ENCODE assay signal across 14 cellular contexts in genomic region chr21:45224189-45224938, GRCh38.
DNase-seq lines count a peak whose midpoint lies in the region; ATAC-seq and TF ChIP-seq lines count a peak whose summit lies in the region.
"Had no signal": no experiment of that assay in that cellular context is flagged by ENCODE, and none has a peak within 500 bp of the region (broad histone marks: within the 10 kb centered on the region; RNA-seq: fewer than 3 reads in every experiment).

No MANE protein-coding gene starts in this region.

- no peaks in the 10 kb centered on the region for H3K9me3 Mint-ChIP-seq in activated CD4-positive, alpha-beta memory T cell treated with anti-CD3 and anti-CD28 coated beads for 36 hours
- H3K9me3 Mint-ChIP-seq: dendritic cell treated with granulocyte-macrophage colony-stimulating factor and Interleukin-4, amounts not matched to agents 40 ng/mL and 50 ng/mL, for 4 days had no signal

- peak; percentile 28 to 76 (median 56) for DNase-seq in right cardiac atrium
- DNase-seq in left ventricle myocardium inferior, result no peak
- peak; percentile 64 for DNase-seq in activated CD4-positive, alpha-beta memory T cell treated with anti-CD3 and anti-CD28 coated beads for 36 hours
- DNase-seq in aorta, result peak in 1 of 2 donors; percentile 79
- DNase-seq in NCI-H2107 (lab: John Stamatoyannopoulos, UW), result no peak
- DNase-seq in epidermal melanocyte (ENCODE audit: insufficient read length, low spot score), result no peak
- DNase-seq: BE2C, heart right ventricle, NCI-H1092 treated with DMSO at 0.1 percent for 48 hours, stomach had no signal

- CTCF ChIA-PET in activated CD4-positive, alpha-beta memory T cell treated with anti-CD3 and anti-CD28 coated beads for 36 hours (lab: Charles Lee), result interaction anchor here (0.8 kb wide), 1 partner anchor 87 kb away, joined by 3 read pairs; no protein-coding TSS in a partner anchor

- H3K27me3 ChIP-seq in right cardiac atrium (ENCODE audit: control insufficient read depth, insufficient read depth) (no peaks in the 10 kb centered on the region), left ventricle myocardium inferior (ENCODE audit: low read depth) (peaks cover 6% of the 10 kb centered on the region), aorta (ENCODE audit: control insufficient read depth in 1 of 2, insufficient read depth in 2 of 2, low read length in 1 of 2) (no peaks in the 10 kb centered on the region)
- H3K27me3 ChIP-seq: BE2C had no signal

- H3K27ac Mint-ChIP-seq in activated CD4-positive, alpha-beta memory T cell treated with anti-CD3 and anti-CD28 coated beads for 36 hours, result peak overlapping the region; percentile 62
- H3K27ac Mint-ChIP-seq: dendritic cell treated with granulocyte-macrophage colony-stimulating factor and Interleukin-4, amounts not matched to agents 40 ng/mL and 50 ng/mL, for 4 days had no signal

- ATAC-seq in right cardiac atrium, result peak; percentile 70 to 72
- peak; percentile 61 for ATAC-seq in esophagus mucosa
- peak; percentile 70 for ATAC-seq in aorta (ENCODE audit: low FRiP score)
- ATAC-seq in GM18861 (IDR thresholded peaks at IDR 0.05; ENCODE audit: unreplicated experiment), result no peak

- no peak for TF ChIP-seq CTCF in left ventricle myocardium inferior (IDR thresholded peaks at IDR 0.05; ENCODE audit: borderline replicate concordance)

- H3K4me3 Mint-ChIP-seq in activated CD4-positive, alpha-beta memory T cell treated with anti-CD3 and anti-CD28 coated beads for 36 hours, result peak overlapping the region; percentile 12
- H3K4me3 Mint-ChIP-seq: dendritic cell treated with granulocyte-macrophage colony-stimulating factor and Interleukin-4, amounts not matched to agents 40 ng/mL and 50 ng/mL, for 4 days had no signal

- H3K4me3 ChIP-seq in right cardiac atrium (ENCODE audit: low read length), result no peak overlapping the region
- no peak overlapping the region for H3K4me3 ChIP-seq in left ventricle myocardium inferior
- H3K4me3 ChIP-seq in aorta (ENCODE audit: low read length in 2 of 2), result no peak overlapping the region
- H3K4me3 ChIP-seq: heart right ventricle, skin epidermis, stomach had no signal

- H3K36me3 Mint-ChIP-seq in activated CD4-positive, alpha-beta memory T cell treated with anti-CD3 and anti-CD28 coated beads for 36 hours, result peaks cover 10% of the 10 kb centered on the region

- no peaks in the 10 kb centered on the region for H3K9me3 ChIP-seq in right cardiac atrium (ENCODE audit: control insufficient read depth, low read length)
- no peaks in the 10 kb centered on the region for H3K9me3 ChIP-seq in left ventricle myocardium inferior (replicated peaks)
- no peaks in the 10 kb centered on the region for H3K9me3 ChIP-seq in aorta (ENCODE audit: control insufficient read depth, low read length)
- H3K9me3 ChIP-seq: BE2C, heart right ventricle, stomach had no signal

- no peaks in the 10 kb centered on the region for H3K4me1 ChIP-seq in right cardiac atrium (ENCODE audit: control insufficient read depth, insufficient read depth, low read length)
- H3K4me1 ChIP-seq in left ventricle myocardium inferior, result no peaks in the 10 kb centered on the region
- H3K4me1 ChIP-seq in aorta (ENCODE audit: control insufficient read depth in 1 of 2, insufficient read depth in 2 of 2, low read length in 2 of 2), result no peaks in the 10 kb centered on the region
- H3K4me1 ChIP-seq: BE2C had no signal

- peaks cover 5% of the 10 kb centered on the region for H3K27me3 Mint-ChIP-seq in activated CD4-positive, alpha-beta memory T cell treated with anti-CD3 and anti-CD28 coated beads for 36 hours

- H3K27ac ChIP-seq in right cardiac atrium (ENCODE audit: low read length), result no peak overlapping the region
- no peak overlapping the region for H3K27ac ChIP-seq in left ventricle myocardium inferior (replicated peaks)
- H3K27ac ChIP-seq in aorta (ENCODE audit: low read depth in 1 of 2, low read length in 2 of 2), result no peak overlapping the region

- POLR2A ChIA-PET in activated CD4-positive, alpha-beta memory T cell treated with anti-CD3 and anti-CD28 coated beads for 36 hours (lab: Charles Lee), result interaction anchor here (0.6 kb wide), 1 partner anchor 244 kb away, joined by 3 read pairs; no protein-coding TSS in a partner anchor

- intact Hi-C loops in right cardiac atrium (cut with DNase I) (no loop called here), left ventricle myocardium inferior (cut with micrococcal nuclease) (no loop called here), aorta (cut with DNase I) (no loop called here)
- intact Hi-C loops in activated CD4-positive, alpha-beta memory T cell treated with anti-CD3 and anti-CD28 coated beads for 36 hours (cut with micrococcal nuclease), result no loop called here

- H3K36me3 ChIP-seq in left ventricle myocardium inferior (peaks cover 40% of the 10 kb centered on the region), aorta (ENCODE audit: control insufficient read depth in 1 of 2, insufficient read depth in 2 of 2, low read length in 1 of 2) (peaks cover 0 to 18% of the 10 kb centered on the region in 2 donors)
- H3K36me3 ChIP-seq: BE2C had no signal

- H3K4me1 Mint-ChIP-seq in activated CD4-positive, alpha-beta memory T cell treated with anti-CD3 and anti-CD28 coated beads for 36 hours (ENCODE audit: low read depth), result peaks cover 48% of the 10 kb centered on the region

- 87% methylated on average over 24 of the region's 24 CpGs for WGBS in right cardiac atrium
- 81 to 84% methylated on average over 22 to 24 of the region's 24 CpGs for WGBS in aorta, 2 donors

Comparison
In these comparisons a context has a peak if more than half of its experiments do, and no peak if none do; other contexts are left out.
1. DNase-seq: peak in right cardiac atrium (3 of 3) and activated CD4-positive, alpha-beta memory T cell treated with anti-CD3 and anti-CD28 coated beads for 36 hours (single experiment); none in left ventricle myocardium inferior (single experiment), NCI-H2107 (single experiment) and epidermal melanocyte (single experiment).